12 cellular contexts compared by ENCODE assay signal in genomic region chr9:115157245-115157674, GRCh38. TPM values are rescaled to one million over a fixed set of nuclear protein-coding genes. Genes with fewer than 3 reads are reported as not detected.
DNase-seq lines count a peak whose midpoint lies in the region; FAIRE-seq and TF ChIP-seq lines count a peak whose summit lies in the region.
"Had no signal": no experiment of that assay in that cellular context is flagged by ENCODE, and none has a peak within 500 bp of the region (broad histone marks: within the 10 kb centered on the region; RNA-seq: fewer than 3 reads in every experiment).

No MANE protein-coding gene starts in this region.

- CTCF ChIA-PET in OCI-LY7 (lab: Charles Lee; ENCODE audit: unreplicated experiment), result no interaction called here

- H3K27me3 ChIP-seq in esophagus squamous epithelium (no peaks in the 10 kb centered on the region), rectal smooth muscle tissue (ENCODE audit: control insufficient read depth, insufficient read depth, low read length) (no peaks in the 10 kb centered on the region), stomach (no peaks in the 10 kb centered on the region), tibial nerve (no peaks in the 10 kb centered on the region)

- no peak overlapping the region for H2AFZ ChIP-seq in OCI-LY7 (ENCODE audit: low read length)

- H3K4me2 ChIP-seq in OCI-LY7 (ENCODE audit: low read length), result no peak overlapping the region

- no peaks in the 10 kb centered on the region for H3K9me2 ChIP-seq in OCI-LY7 (ENCODE audit: insufficient read depth, low read length)

- H3K4me3 ChIP-seq in esophagus squamous epithelium (no peak overlapping the region), rectal smooth muscle tissue (ENCODE audit: low read length) (no peak overlapping the region), stomach (no peak overlapping the region), tibial nerve (no peak overlapping the region), OCI-LY7 (ENCODE audit: low read depth, low read length, poor library complexity, severe bottlenecking) (no peak overlapping the region)

- 17 to 27% methylated on average over 2 of the region's 2 CpGs for WGBS in esophagus squamous epithelium, 2 donors
- WGBS in stomach, 5 donors, result 34 to 59% (median 41%) methylated on average over 2 of the region's 2 CpGs
- 55 to 64% methylated on average over 2 of the region's 2 CpGs for WGBS in tibial nerve, 2 donors

- H3K4me1 ChIP-seq in esophagus squamous epithelium (peaks cover 0 to 22% (median 20%) of the 10 kb centered on the region in 3 donors), rectal smooth muscle tissue (ENCODE audit: control insufficient read depth, insufficient read depth, low read length) (peaks cover 28% of the 10 kb centered on the region), stomach (peaks cover 0 to 6% (median 2%) of the 10 kb centered on the region in 4 donors), tibial nerve (peaks cover 0 to 5% (median 0%) of the 10 kb centered on the region in 4 donors), OCI-LY7 (ENCODE audit: insufficient read depth, low read length, poor library complexity, severe bottlenecking) (no peaks in the 10 kb centered on the region)

- intact Hi-C loops in esophagus squamous epithelium (cut with DNase I) (no loop called here), stomach (cut with DNase I; ENCODE audit: low total_unique reads) (no loop called here), OCI-LY7 (cut with micrococcal nuclease; ENCODE audit: unreplicated experiment) (no loop called here)

- H4K20me1 ChIP-seq in OCI-LY7 (ENCODE audit: insufficient read depth, low read length), result no peaks in the 10 kb centered on the region

- no TSS peak for BruUV-seq in OCI-LY7 (replicated peaks; lab: Mats Ljungman, UMichigan)

- H3K9ac ChIP-seq in rectal smooth muscle tissue (ENCODE audit: low read length), result no peak overlapping the region

- TF ChIP-seq EP300 in stomach (IDR thresholded peaks at IDR 0.05), result no peak
- no peak for TF ChIP-seq EP300 in tibial nerve (IDR thresholded peaks at IDR 0.05)

- peak; percentile 71 for DNase-seq in DMS53 (lab: John Stamatoyannopoulos, UW)
- peak; percentile 96 for DNase-seq in RCC 7860 (ENCODE audit: low spot score)
- no peak for DNase-seq in esophagus squamous epithelium (lab: John Stamatoyannopoulos, UW)
- DNase-seq in stomach, result no peak
- DNase-seq in tibial nerve (ENCODE audit: low spot score in 2 of 2), result no peak
- no peak for DNase-seq in OCI-LY7 (ENCODE audit: low spot score)
- no peak for DNase-seq in NCI-H774 (lab: John Stamatoyannopoulos, UW)
- DNase-seq: CD8-positive, alpha-beta memory T cell; KG1; NCI-H526; T1000 had no signal

- TF ChIP-seq CTCF in esophagus squamous epithelium (IDR thresholded peaks at IDR 0.05) (no peak), stomach (IDR thresholded peaks at IDR 0.05) (no peak), tibial nerve (IDR thresholded peaks at IDR 0.05) (no peak), OCI-LY7 (conservative IDR thresholded peaks at IDR 0.05; ENCODE audit: low read length) (no peak)

- H3K79me2 ChIP-seq in OCI-LY7 (ENCODE audit: insufficient read depth, low read depth, low read length), result no peaks in the 10 kb centered on the region

- H3K36me3 ChIP-seq in esophagus squamous epithelium (no peaks in the 10 kb centered on the region), rectal smooth muscle tissue (ENCODE audit: control insufficient read depth, insufficient read depth, low read length) (no peaks in the 10 kb centered on the region), stomach (no peaks in the 10 kb centered on the region), tibial nerve (no peaks in the 10 kb centered on the region), OCI-LY7 (ENCODE audit: insufficient read depth, low read length) (no peaks in the 10 kb centered on the region)

- H3K9me3 ChIP-seq in esophagus squamous epithelium (no peaks in the 10 kb centered on the region), stomach (no peaks in the 10 kb centered on the region), tibial nerve (no peaks in the 10 kb centered on the region), OCI-LY7 (ENCODE audit: low read length) (no peaks in the 10 kb centered on the region)

- POLR2A ChIA-PET in OCI-LY7 (lab: Charles Lee), result no interaction called here

- peak; percentile 99 for FAIRE-seq in RCC 7860 (lab: Jason Lieb, UNC)

- TF ChIP-seq POLR2A in esophagus squamous epithelium (IDR thresholded peaks at IDR 0.05) (no peak), stomach (IDR thresholded peaks at IDR 0.05) (no peak), tibial nerve (IDR thresholded peaks at IDR 0.05) (no peak)

- peak overlapping the region in 3 of 4 donors; percentile 42 to 66 (median 56) for H3K27ac ChIP-seq in esophagus squamous epithelium
- peak overlapping the region; percentile 75 for H3K27ac ChIP-seq in rectal smooth muscle tissue (ENCODE audit: low read depth, low read length)
- H3K27ac ChIP-seq in stomach, result peak overlapping the region in 2 of 5 donors; percentile 63 to 68
- no peak overlapping the region for H3K27ac ChIP-seq in tibial nerve
- no peak overlapping the region for H3K27ac ChIP-seq in OCI-LY7 (ENCODE audit: low read depth, low read length, poor library complexity, severe bottlenecking)

RNA-seq across cellular contexts. Expression of gene TNC, which starts 39.3 kb away (rescaled TPM):
- total RNA-seq in esophagus squamous epithelium, result 10 to 100 TPM in 3 of 4 donors, 1 to 10 TPM in 1; 8.5 to 75.1 (median 45.4) TPM
- 100 to 1,000 TPM in 4 of 5 donors, 10 to 100 TPM in 1; 52.2 to 265 (median 110) TPM for total RNA-seq in stomach
- polyA plus RNA-seq in stomach, result 10 to 100 TPM in 1 of 3 donors, 1 to 10 TPM in 2; 3.5 to 14.6 (median 6.1) TPM
- total RNA-seq in tibial nerve, result 100 to 1,000 TPM in 2 of 4 donors, 10 to 100 TPM in 2; 59.2 to 154 (median 99.3) TPM
- total RNA-seq in OCI-LY7 (2014; rRNA removed; shearing (Covaris generic)), result not detected in 2 replicates
- total RNA-seq in OCI-LY7 (2022), result not detected in 2 replicates
- polyA plus RNA-seq: CD8-positive, alpha-beta memory T cell had no signal

Comparison
In these comparisons a context has a peak if more than half of its experiments do, and no peak if none do; other contexts are left out.
1. DNase-seq: peak in DMS53 (single experiment) and RCC 7860 (single experiment); none in esophagus squamous epithelium (single experiment), stomach (single experiment), tibial nerve (0 of 2), OCI-LY7 (single experiment) and NCI-H774 (single experiment).
2. H3K27ac ChIP-seq: peak in esophagus squamous epithelium (3 of 4) and rectal smooth muscle tissue (single experiment); none in tibial nerve (0 of 4) and OCI-LY7 (single experiment).
3. RNA of gene TNC, which starts 39.3 kb away (total RNA-seq): 59.2 to 154 TPM in tibial nerve, 52.2 to 265 TPM in stomach and 8.5 to 75.1 TPM in esophagus squamous epithelium; not detected in OCI-LY7; every median in the first group is over 4 times any median in the second.